ENCODE assay signal across 21 cellular contexts in the genomic region with DNA sequence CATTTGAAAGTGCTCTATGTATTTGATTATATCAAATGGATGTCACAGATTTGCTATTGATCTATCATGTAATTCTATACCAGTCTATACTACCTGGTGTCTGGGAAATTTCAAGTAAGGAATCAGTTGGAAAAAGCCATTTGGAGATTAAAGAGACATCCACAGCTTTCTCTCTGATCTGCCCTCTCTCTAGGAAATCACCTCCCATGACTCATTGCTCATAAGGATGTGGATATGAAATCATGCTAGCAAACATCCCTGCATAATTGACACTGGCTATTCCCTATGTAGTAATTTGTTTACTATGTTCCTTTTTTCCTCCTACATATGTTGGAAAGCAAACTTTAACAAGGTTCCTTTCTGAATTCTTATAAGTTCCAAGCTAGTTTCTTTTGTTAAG.
DNase-seq lines count a peak whose midpoint lies in the region; ATAC-seq, FAIRE-seq and TF ChIP-seq lines count a peak whose summit lies in the region.
"Had no signal": no experiment of that assay in that cellular context is flagged by ENCODE, and none has a peak within 500 bp of the region (broad histone marks: within the 10 kb centered on the region; RNA-seq: fewer than 3 reads in every experiment).

No MANE protein-coding gene starts in this region.

- intact Hi-C loops in MCF 10A (cut with micrococcal nuclease) (no loop called here), breast epithelium (cut with DNase I; ENCODE audit: low total_unique reads) (no loop called here), mammary epithelial cell (cut with micrococcal nuclease) (no loop called here)

- no peaks in the 10 kb centered on the region for H3K79me2 ChIP-seq in mammary epithelial cell (ENCODE audit: insufficient read depth, low read length)
- no peaks in the 10 kb centered on the region for H3K79me2 ChIP-seq in keratinocyte (ENCODE audit: control insufficient read depth, insufficient read depth, low read length)

- H3K4me1 Mint-ChIP-seq in MCF 10A (ENCODE audit: insufficient read depth, unreplicated experiment) = no peaks in the 10 kb centered on the region
- H3K4me1 Mint-ChIP-seq: CD4-positive, alpha-beta memory T cell had no signal

- H4K20me1 ChIP-seq in mammary epithelial cell (ENCODE audit: insufficient read depth, low read length) = no peaks in the 10 kb centered on the region
- no peaks in the 10 kb centered on the region for H4K20me1 ChIP-seq in keratinocyte (ENCODE audit: control insufficient read depth, extremely low read depth, insufficient read depth, low read length)

- H3K27me3 Mint-ChIP-seq in MCF 10A (ENCODE audit: insufficient read depth, unreplicated experiment) = peaks cover 18% of the 10 kb centered on the region

- H3K9me3 ChIP-seq in breast epithelium = no peaks in the 10 kb centered on the region
- H3K9me3 ChIP-seq in mammary epithelial cell (replicated peaks; ENCODE audit: insufficient read depth, low read length) = no peaks in the 10 kb centered on the region
- H3K9me3 ChIP-seq in keratinocyte (ENCODE audit: control insufficient read depth, low read depth, low read length) = no peaks in the 10 kb centered on the region
- H3K9me3 ChIP-seq in upper lobe of left lung = no peaks in the 10 kb centered on the region

- TF ChIP-seq POLR2A in breast epithelium (IDR thresholded peaks at IDR 0.05) (no peak), upper lobe of left lung (IDR thresholded peaks at IDR 0.05) (no peak)

- no TSS peak for BruUV-seq in MCF 10A (replicated peaks; lab: Mats Ljungman, UMichigan)
- no TSS peak for BruUV-seq in mammary epithelial cell (replicated peaks; lab: Mats Ljungman, UMichigan)

- no peak overlapping the region for H3K4me3 ChIP-seq in breast epithelium
- no peak overlapping the region for H3K4me3 ChIP-seq in mammary epithelial cell (replicated peaks in 1 of 3; ENCODE audit: insufficient read depth in 1 of 3, low read depth in 2 of 3, low read length in 3 of 3)
- H3K4me3 ChIP-seq in keratinocyte (ENCODE audit: control insufficient read depth in 2 of 3, extremely low read depth in 1 of 3, insufficient read depth in 2 of 3, low read depth in 1 of 3, low read length in 3 of 3) = no peak overlapping the region
- no peak overlapping the region for H3K4me3 ChIP-seq in upper lobe of left lung
- H3K4me3 ChIP-seq: GM12878, GM23338 had no signal

- no peak overlapping the region for H3K27ac ChIP-seq in breast epithelium
- H3K27ac ChIP-seq in mammary epithelial cell (ENCODE audit: insufficient read depth, low read depth, low read length) = no peak overlapping the region
- H3K27ac ChIP-seq in keratinocyte (ENCODE audit: control insufficient read depth, insufficient read depth, low read length) = no peak overlapping the region
- no peak overlapping the region for H3K27ac ChIP-seq in upper lobe of left lung
- H3K27ac ChIP-seq: 22Rv1 had no signal

- TF ChIP-seq EP300 in upper lobe of left lung (IDR thresholded peaks at IDR 0.05) = no peak

- H3K4me2 ChIP-seq in mammary epithelial cell (ENCODE audit: insufficient read depth, low read depth, low read length) = no peak overlapping the region
- H3K4me2 ChIP-seq in keratinocyte (ENCODE audit: control insufficient read depth, extremely low read depth, insufficient read depth, low read depth, low read length) = no peak overlapping the region
- H3K4me2 ChIP-seq: GM23338 had no signal

- no peak overlapping the region for H2AFZ ChIP-seq in mammary epithelial cell (ENCODE audit: low read depth, low read length)
- no peak overlapping the region for H2AFZ ChIP-seq in keratinocyte (ENCODE audit: control insufficient read depth, low read length)
- H2AFZ ChIP-seq: GM23338 had no signal

- H3K27me3 ChIP-seq in breast epithelium = peaks cover 0 to 34% of the 10 kb centered on the region in 2 donors
- H3K27me3 ChIP-seq in mammary epithelial cell (ENCODE audit: insufficient read depth, low read length) = peaks cover 2% of the 10 kb centered on the region
- peaks cover 4% of the 10 kb centered on the region for H3K27me3 ChIP-seq in keratinocyte (ENCODE audit: control insufficient read depth, extremely low read depth, insufficient read depth, low read length)
- no peaks in the 10 kb centered on the region for H3K27me3 ChIP-seq in upper lobe of left lung

- H3K27ac Mint-ChIP-seq in MCF 10A (ENCODE audit: low read depth, unreplicated experiment) = no peak overlapping the region
- H3K27ac Mint-ChIP-seq: CD4-positive, alpha-beta memory T cell; GM23338 had no signal

- H3K9me3 Mint-ChIP-seq in MCF 10A (ENCODE audit: unreplicated experiment) = no peaks in the 10 kb centered on the region
- H3K9me3 Mint-ChIP-seq: CD4-positive, alpha-beta memory T cell; GM23338 had no signal

- H3K9ac ChIP-seq in mammary epithelial cell (ENCODE audit: insufficient read depth, low read length) (no peak overlapping the region), keratinocyte (ENCODE audit: control insufficient read depth, extremely low read depth, insufficient read depth, low read length) (no peak overlapping the region)

- ATAC-seq in upper lobe of left lung (ENCODE audit: low FRiP score in 2 of 2) = no peak
- no peak for ATAC-seq in HG03565 (IDR thresholded peaks at IDR 0.05; ENCODE audit: unreplicated experiment)
- ATAC-seq: GM12878, GM23338, Panc1 had no signal

- H3K9me1 ChIP-seq in keratinocyte (ENCODE audit: control insufficient read depth, extremely low read depth, insufficient read depth, low read length) = no peaks in the 10 kb centered on the region

- dilution Hi-C loops in mammary epithelial cell (cut with HindIII; ENCODE audit: low sequenced_read_pairs) (no loop called here), keratinocyte (cut with MboI; ENCODE audit: extremely low pct_ligation_motif_present, low sequenced_read_pairs) (no loop called here)

- H3K36me3 Mint-ChIP-seq in MCF 10A (ENCODE audit: insufficient read depth, unreplicated experiment) = no peaks in the 10 kb centered on the region
- H3K36me3 Mint-ChIP-seq: CD4-positive, alpha-beta memory T cell had no signal

- H3K36me3 ChIP-seq in breast epithelium (no peaks in the 10 kb centered on the region), mammary epithelial cell (ENCODE audit: insufficient read depth, low read length) (no peaks in the 10 kb centered on the region), keratinocyte (ENCODE audit: control insufficient read depth in 2 of 2, extremely low read depth in 1 of 2, insufficient read depth in 2 of 2, low read length in 2 of 2) (no peaks in the 10 kb centered on the region), upper lobe of left lung (no peaks in the 10 kb centered on the region)

- peak; percentile 17 for FAIRE-seq in keratinocyte (lab: Jason Lieb, UNC)
- FAIRE-seq: G401.6, GM12878, GM18507 had no signal

- CTCF ChIA-PET in MCF 10A (lab: Yijun Ruan, JAX) = no interaction called here
- CTCF ChIA-PET in mammary epithelial cell (lab: Charles Lee; ENCODE audit: low non-redundant PET) = no interaction called here

- H3K4me3 Mint-ChIP-seq in MCF 10A (ENCODE audit: unreplicated experiment) = no peak overlapping the region
- H3K4me3 Mint-ChIP-seq: CD4-positive, alpha-beta memory T cell; GM23338 had no signal

- TF ChIP-seq CTCF in MCF 10A (IDR thresholded peaks at IDR 0.05; ENCODE audit: unreplicated experiment) (no peak), breast epithelium (IDR thresholded peaks at IDR 0.05) (no peak), mammary epithelial cell (conservative IDR thresholded peaks at IDR 0.05 in 1 of 2, IDR thresholded peaks at IDR 0.05 in 1 of 2; ENCODE audit: extremely low read depth in 1 of 2, insufficient read depth in 1 of 2, low read depth in 1 of 2, low read length in 2 of 2) (no peak), keratinocyte (optimal IDR thresholded peaks at IDR 0.05 in 1 of 3, IDR thresholded peaks at IDR 0.05 in 1 of 3, conservative IDR thresholded peaks at IDR 0.05 in 1 of 3; ENCODE audit: extremely low read depth in 1 of 3, insufficient read depth in 2 of 3, low read length in 3 of 3) (no peak), upper lobe of left lung (IDR thresholded peaks at IDR 0.05) (no peak)

- H3K4me1 ChIP-seq in breast epithelium (no peaks in the 10 kb centered on the region), mammary epithelial cell (ENCODE audit: insufficient read depth, low read length) (no peaks in the 10 kb centered on the region), keratinocyte (ENCODE audit: control insufficient read depth, extremely low read depth, insufficient read depth, low read length) (no peaks in the 10 kb centered on the region), upper lobe of left lung (no peaks in the 10 kb centered on the region)

- in situ Hi-C loops in mammary epithelial cell (cut with MboI; ENCODE audit: low sequenced_read_pairs in 2 of 2) = no loop called here

- POLR2A ChIA-PET in MCF 10A (lab: Yijun Ruan, JAX) = no interaction called here

- DNase-seq in MCF 10A (ENCODE audit: unreplicated experiment) (peak; percentile 7), breast epithelium (ENCODE audit: low spot score in 2 of 2) (no peak), mammary epithelial cell (peak; percentile 58), keratinocyte (ENCODE audit: low read depth, low spot score) (no peak), upper lobe of left lung (no peak), Ammon's horn (ENCODE audit: low spot score) (no peak), SKM-1 (lab: John Stamatoyannopoulos, UW; ENCODE audit: unreplicated experiment) (no peak)
- DNase-seq: CD4-positive, alpha-beta memory T cell; DMS79 treated with DMSO at 0.1 percent for 48 hours; NCI-H1417 treated with DMSO at 0.1 percent for 48 hours; NCI-H2029; NCI-H2171 treated with DMSO at 0.1 percent for 48 hours; NCI-H82; SHP77 treated with DMSO at 0.1 percent for 48 hours had no signal

Comparison
In these comparisons a context has a peak if more than half of its experiments do, and no peak if none do; other contexts are left out.
1. DNase-seq: peak in MCF 10A (single experiment) and mammary epithelial cell (single experiment); none in breast epithelium (0 of 2), keratinocyte (single experiment), upper lobe of left lung (0 of 2), Ammon's horn (single experiment) and SKM-1 (single experiment).